In the genomic region with DNA sequence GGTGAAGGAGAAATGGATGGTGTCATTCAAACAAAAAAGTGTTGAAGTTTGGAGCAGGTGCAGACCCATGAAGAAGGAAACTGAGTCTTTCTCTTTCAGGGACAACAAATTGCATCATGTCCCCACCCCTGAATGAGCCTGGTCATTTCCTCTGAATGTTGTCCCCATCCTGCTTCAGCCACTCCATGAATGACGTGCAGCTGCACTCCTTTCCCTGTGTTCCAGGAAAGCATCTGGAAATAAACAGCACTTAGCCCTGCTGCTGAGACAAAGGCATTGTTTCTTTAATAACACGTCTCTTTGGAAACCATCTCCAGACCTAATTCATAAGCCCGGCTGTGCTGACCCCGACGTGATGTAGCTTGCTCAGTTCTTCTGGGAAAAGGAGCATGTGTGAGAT, we compare ENCODE assay signal across 27 cellular contexts.
A peak's percentile ranks its signal among the peaks of the same experiment; 100 is the strongest.
DNase-seq lines count a peak whose midpoint lies in the region; ATAC-seq, FAIRE-seq and TF ChIP-seq lines count a peak whose summit lies in the region.
"Had no signal": no experiment of that assay in that cellular context is flagged by ENCODE, and none has a peak within 500 bp of the region (broad histone marks: within the 10 kb centered on the region; RNA-seq: fewer than 3 reads in every experiment).

No MANE protein-coding gene starts in this region.

- intact Hi-C loops in prostate gland (cut with DNase I): no loop called here

- no peaks in the 10 kb centered on the region for H3K79me1 ChIP-seq in H1 (ENCODE audit: low read depth, low read length)

- no peak overlapping the region for H3K56ac ChIP-seq in H1 (replicated peaks; ENCODE audit: insufficient read length, low read depth, low read length)

- no peak for ATAC-seq in HG03095 (IDR thresholded peaks at IDR 0.05; ENCODE audit: unreplicated experiment)
- ATAC-seq: foreskin keratinocyte; left lobe of liver; stimulated activated memory B cell treated with anti-CD40 and anti-IgM and Interleukin-4, amounts not matched to agents 10 μg/mL and 1 μg/mL and 100 μg/mL, for 72 hours had no signal

- H3K9ac ChIP-seq in H1 (replicated peaks in 1 of 4; ENCODE audit: extremely low read depth in 1 of 4, low read depth in 3 of 4, low read length in 3 of 4): no peak overlapping the region
- H3K9ac ChIP-seq: KMS-11 had no signal

- H4K20me1 ChIP-seq in H1 (replicated peaks in 1 of 2; ENCODE audit: control insufficient read depth in 1 of 2, insufficient read depth in 2 of 2, low read length in 2 of 2): no peaks in the 10 kb centered on the region

- H2BK12ac ChIP-seq in H1 (ENCODE audit: low read depth, low read length): 0 out of 2 replicates have a peak overlapping the region, but pooled peaks have one; percentile 2

- no peak overlapping the region for H4K5ac ChIP-seq in H1 (ENCODE audit: insufficient read length, low read depth, low read length)

- H3K4me1 ChIP-seq in H1 (replicated peaks in 1 of 4; ENCODE audit: control insufficient read depth in 3 of 4, insufficient read depth in 4 of 4, low read length in 3 of 4): no peaks in the 10 kb centered on the region; a peak in 2 of 7 replicates
- H3K4me1 ChIP-seq in prostate gland (replicated peaks): no peaks in the 10 kb centered on the region
- H3K4me1 ChIP-seq: esophagus muscularis mucosa, foreskin keratinocyte, sigmoid colon, upper lobe of left lung had no signal

- no peak overlapping the region for H2BK15ac ChIP-seq in H1 (ENCODE audit: low read length)

- H3K23me2 ChIP-seq in H1 (ENCODE audit: low read depth, low read length): no peaks in the 10 kb centered on the region

- FAIRE-seq in H54 (lab: Jason Lieb, UNC) (peak; percentile 27), H1 (lab: Jason Lieb, UNC) (no peak)
- FAIRE-seq: GM12892 had no signal

- no peak overlapping the region for H2BK5ac ChIP-seq in H1 (ENCODE audit: low read depth, low read length)

- no peak overlapping the region for H2BK120ac ChIP-seq in H1 (replicated peaks; ENCODE audit: low read depth, low read length)

- 97% methylated on average over 5 of the region's 5 CpGs; no CpG with 5 or more reads in 1 of the 2 experiments for WGBS in H1 (ENCODE audit: extremely low coverage in 1 of 2, insufficient coverage in 1 of 2, insufficient read length in 1 of 2, insufficient replicate concordance in 2 of 2, low coverage in 1 of 2, low lambda C conversion rate in 2 of 2, missing lambda C conversion rate in 1 of 2), 2 experiments
- 40% methylated on average over 5 of the region's 5 CpGs for WGBS in prostate gland

- H3K36me3 ChIP-seq in H1 (ENCODE audit: control insufficient read depth in 2 of 4, insufficient read depth in 4 of 4, low read length in 3 of 4): no peaks in the 10 kb centered on the region
- no peaks in the 10 kb centered on the region for H3K36me3 ChIP-seq in prostate gland
- H3K36me3 ChIP-seq: esophagus muscularis mucosa, sigmoid colon, upper lobe of left lung had no signal

- TF ChIP-seq POLR2A in H54 (IDR thresholded peaks at IDR 0.05; ENCODE audit: low read depth, low read length) (no peak), H1 (IDR thresholded peaks at IDR 0.05; ENCODE audit: control extremely low read depth in 1 of 2, low read depth in 2 of 2, low read length in 2 of 2) (no peak), prostate gland (IDR thresholded peaks at IDR 0.05) (no peak)

- CTCF ChIA-PET in H1 (lab: Charles Lee; ENCODE audit: partially characterized antibody): no interaction called here

- H2AK5ac ChIP-seq in H1 (ENCODE audit: low read depth, low read length): no peak overlapping the region

- no peak overlapping the region for H4K8ac ChIP-seq in H1 (ENCODE audit: extremely low read depth, insufficient read depth, low read length)

- H3K14ac ChIP-seq in H1 (ENCODE audit: insufficient read length): no peak overlapping the region

- H4K91ac ChIP-seq in H1 (replicated peaks; ENCODE audit: insufficient read length, low read length): no peak overlapping the region

- H3K4me3 ChIP-seq in H1 (ENCODE audit: extremely low read depth in 1 of 4, insufficient read depth in 2 of 4, low read depth in 3 of 4, low read length in 4 of 4) (no peak overlapping the region), prostate gland (no peak overlapping the region)
- H3K4me3 ChIP-seq: coronary artery, esophagus muscularis mucosa, hepatocyte, sigmoid colon, upper lobe of left lung had no signal

- no peak overlapping the region for H2AFZ ChIP-seq in H1 (ENCODE audit: low read length)
- H2AFZ ChIP-seq: hepatocyte had no signal

- no peak for DNase-seq in H54 (ENCODE audit: insufficient read length, low spot score)
- peak; percentile 42 for DNase-seq in NCI-H1436 treated with DMSO at 0.1 percent for 48 hours (lab: John Stamatoyannopoulos, UW)
- peak; percentile 83 for DNase-seq in NCI-H2227 treated with DMSO at 0.1 percent for 48 hours (lab: John Stamatoyannopoulos, UW)
- DNase-seq in H1 (ENCODE audit: low read depth in 1 of 2, low spot score in 2 of 2): no peak
- no peak for DNase-seq in hepatic stellate cell (ENCODE audit: low spot score)
- DNase-seq in prostate gland (ENCODE audit: low spot score): no peak
- DNase-seq: activated CD4-positive, alpha-beta T cell treated with anti-CD3 and anti-CD28 coated beads for 4 hours; activated effector memory CD4-positive, alpha-beta T cell treated with anti-CD3 and anti-CD28 coated beads, Interleukin-2, amount 50 U/mL, for 16 hours; activated naive CD8-positive, alpha-beta T cell treated with anti-CD3 and anti-CD28 coated beads for 36 hours; aorta; C1 segment of cervical spinal cord; Calu3; foreskin keratinocyte; mesenchymal stem cell; MM.1S; NCI-H187; sigmoid colon; stimulated activated CD4-positive, alpha-beta T cell treated with anti-CD3 and anti-CD28 coated beads, Interleukin-4, amount 100 ng/mL, for 4 hours; upper lobe of left lung had no signal

- H2BK20ac ChIP-seq in H1 (ENCODE audit: low read length): no peak overlapping the region

- H3K23ac ChIP-seq in H1 (ENCODE audit: insufficient read length): no peak overlapping the region

- H3K79me2 ChIP-seq in H1 (ENCODE audit: control insufficient read depth in 1 of 2, insufficient read depth in 2 of 2, low read length in 2 of 2): no peaks in the 10 kb centered on the region
- H3K79me2 ChIP-seq: hepatocyte had no signal

- H3K9me3 ChIP-seq in H1 (ENCODE audit: insufficient read depth in 2 of 2, low read depth in 1 of 2, low read length in 1 of 2) (no peaks in the 10 kb centered on the region; a peak in 1 of 4 replicates), prostate gland (no peaks in the 10 kb centered on the region)
- H3K9me3 ChIP-seq: esophagus muscularis mucosa, sigmoid colon, upper lobe of left lung had no signal

- TF ChIP-seq CTCF in H1 (IDR thresholded peaks at IDR 0.05; ENCODE audit: control extremely low read depth in 1 of 3, insufficient read depth in 1 of 3, low read depth in 1 of 3, low read length in 3 of 3) (no peak), prostate gland (IDR thresholded peaks at IDR 0.05) (no peak)

- no peak overlapping the region for H3K18ac ChIP-seq in H1 (ENCODE audit: extremely low read depth, low read length)

- no peak for TF ChIP-seq EP300 in H1 (IDR thresholded peaks at IDR 0.05; ENCODE audit: borderline replicate concordance in 1 of 2, low read depth in 2 of 2, low read length in 2 of 2)

- H3K4ac ChIP-seq in H1 (replicated peaks; ENCODE audit: insufficient read length, low read depth, low read length): no peak overlapping the region

- H3K4me2 ChIP-seq in H1 (ENCODE audit: insufficient read depth in 1 of 2, low read depth in 2 of 2, low read length in 2 of 2): no peak overlapping the region
- H3K4me2 ChIP-seq: hepatocyte, KMS-11 had no signal

- no peak for TF ChIP-seq RAD21 in H1 (IDR thresholded peaks at IDR 0.05 in 1 of 2, conservative IDR thresholded peaks at IDR 0.05 in 1 of 2; ENCODE audit: low read depth in 2 of 2, low read length in 2 of 2)

- no peak overlapping the region for H3K27ac ChIP-seq in H1 (ENCODE audit: low read depth, low read length)
- no peak overlapping the region for H3K27ac ChIP-seq in prostate gland
- H3K27ac ChIP-seq: coronary artery, esophagus muscularis mucosa, foreskin keratinocyte, hepatocyte, KMS-11, sigmoid colon, upper lobe of left lung had no signal

- POLR2A ChIA-PET in H1 (lab: Charles Lee; ENCODE audit: partially characterized antibody): no interaction called here

- H3K27me3 ChIP-seq in H1 (replicated peaks in 1 of 4; ENCODE audit: control insufficient read depth in 3 of 4, extremely low read depth in 1 of 4, insufficient read depth in 3 of 4, low read length in 3 of 4): no peaks in the 10 kb centered on the region
- no peaks in the 10 kb centered on the region for H3K27me3 ChIP-seq in prostate gland (replicated peaks; ENCODE audit: insufficient read depth)
- H3K27me3 ChIP-seq: esophagus muscularis mucosa, foreskin keratinocyte, hepatocyte, sigmoid colon, upper lobe of left lung had no signal

TF ChIP-seq in H1, 55 proteins besides CTCF, POLR2A, EP300 and RAD21:
- no peak for TF ChIP-seq CEBPB (IDR thresholded peaks at IDR 0.05; ENCODE audit: low read depth, low read length)
- no peak for TF ChIP-seq RXRA (IDR thresholded peaks at IDR 0.05; ENCODE audit: insufficient read depth, low read depth, low read length)
- no peak for TF ChIP-seq PHF8 (conservative IDR thresholded peaks at IDR 0.05; ENCODE audit: low read depth, low read length)
- no peak for TF ChIP-seq TEAD4 (IDR thresholded peaks at IDR 0.05; ENCODE audit: low read depth, low read length)
- no peak for TF ChIP-seq SP4 (IDR thresholded peaks at IDR 0.05; ENCODE audit: low read length)
- TF ChIP-seq CTBP2 (IDR thresholded peaks at IDR 0.05; ENCODE audit: borderline replicate concordance, insufficient read depth, insufficient read length, low read length): no peak
- no peak for TF ChIP-seq BRCA1 (IDR thresholded peaks at IDR 0.05; ENCODE audit: low read depth, low read length)
- no peak for TF ChIP-seq GABPA (IDR thresholded peaks at IDR 0.05; ENCODE audit: borderline replicate concordance, insufficient read depth, low read length)
- no peak for TF ChIP-seq TAF7 (optimal IDR thresholded peaks at IDR 0.05; ENCODE audit: borderline replicate concordance, low read depth, low read length)
TF ChIP-seq in H1: peak in this region for 0.

Comparison
In these comparisons a context has a peak if more than half of its experiments do, and no peak if none do; other contexts are left out.
1. DNase-seq: peak in NCI-H1436 treated with DMSO at 0.1 percent for 48 hours (single experiment) and NCI-H2227 treated with DMSO at 0.1 percent for 48 hours (single experiment); none in H54 (single experiment), H1 (0 of 2), hepatic stellate cell (single experiment) and prostate gland (single experiment).